1 cellular context compared by ENCODE assay signal in the genomic region with DNA sequence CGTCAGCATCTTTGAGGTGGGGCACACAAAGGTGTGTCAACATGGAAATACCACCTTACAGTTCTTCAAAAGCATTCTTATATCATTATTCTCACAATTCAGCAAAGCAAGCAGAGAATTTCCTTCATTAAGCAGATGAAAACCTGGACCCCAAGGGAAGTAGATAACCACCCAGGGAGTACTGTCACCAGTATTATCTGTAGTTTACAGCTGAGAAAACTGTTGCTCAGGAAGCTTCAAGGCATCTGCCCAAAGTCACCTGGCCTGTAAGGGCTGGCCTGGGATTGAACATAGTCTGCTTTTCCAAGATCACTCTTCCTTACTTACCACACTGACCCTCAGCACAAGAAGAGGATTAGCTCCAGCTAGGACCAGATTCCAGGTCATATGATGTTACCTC.
TF ChIP-seq lines count a peak whose summit lies in the region.

No MANE protein-coding gene starts in this region.

TF ChIP-seq in GM12878, 131 proteins besides CTCF, POLR2A, EP300 and RAD21:
- TF ChIP-seq USF1 (IDR thresholded peaks at IDR 0.05; ENCODE audit: borderline replicate concordance, extremely low read length, insufficient read depth, low read depth, low read length), result no peak
- no peak for TF ChIP-seq BACH1 (IDR thresholded peaks at IDR 0.05; ENCODE audit: borderline replicate concordance)
- TF ChIP-seq TCF12 (IDR thresholded peaks at IDR 0.05; ENCODE audit: low read depth, low read length), result no peak
